25 cellular contexts compared by ENCODE assay signal in genomic region chr2:133442393-133442792, GRCh38.
"Had no signal": no experiment of that assay in that cellular context is flagged by ENCODE, and none has a peak within 500 bp of the region (broad histone marks: within the 10 kb centered on the region; RNA-seq: fewer than 3 reads in every experiment).

No MANE protein-coding gene starts in this region.

- H3K4me3 ChIP-seq: dorsolateral prefrontal cortex, gastrocnemius medialis, lung, pancreas, sigmoid colon, thoracic aorta, tibial nerve, upper lobe of left lung had no signal

- H3K4me1 ChIP-seq: gastrocnemius medialis, sigmoid colon, upper lobe of left lung had no signal

- H3K27me3 Mint-ChIP-seq: stimulated activated naive B cell treated with anti-CD40 and anti-IgM and Interleukin-4, amounts not matched to agents 10 μg/mL and 1 μg/mL and 100 μg/mL, for 72 hours; stimulated activated naive CD8-positive, alpha-beta T cell treated with anti-CD3 and anti-CD28 coated beads, Interleukin-15, Interleukin-2, amounts not matched to agents 100 ng/mL and 50 ng/mL, for 24 hours had no signal

- ATAC-seq: esophagus mucosa; gastrocnemius medialis; left lobe of liver; natural killer cell; pancreas; stimulated activated naive B cell treated with anti-CD40 and anti-IgM and Interleukin-4, amounts not matched to agents 10 μg/mL and 1 μg/mL and 100 μg/mL, for 72 hours had no signal

- DNase-seq: dorsolateral prefrontal cortex; effector CD4-positive, alpha-beta T cell; endodermal cell; foreskin fibroblast; gastrocnemius medialis; head of caudate nucleus; kidney; natural killer cell; pancreas; sigmoid colon; stimulated activated CD4-positive, alpha-beta T cell treated with anti-CD3 and anti-CD28 coated beads, Interleukin-2, amount 100 ng/mL, for 24 hours; stimulated activated CD4-positive, alpha-beta T cell treated with anti-CD3 and anti-CD28 coated beads, Interleukin-4, amount 100 ng/mL, for 24 hours; stimulated activated naive B cell treated with anti-CD40 and anti-IgM and Interleukin-4, amounts not matched to agents 10 μg/mL and 1 μg/mL and 100 μg/mL, for 72 hours; upper lobe of left lung had no signal

- H3K9me3 Mint-ChIP-seq: endodermal cell; stimulated activated naive CD8-positive, alpha-beta T cell treated with anti-CD3 and anti-CD28 coated beads, Interleukin-15, Interleukin-2, amounts not matched to agents 100 ng/mL and 50 ng/mL, for 24 hours had no signal

- H3K36me3 ChIP-seq: gastrocnemius medialis, neutrophil, pancreas, sigmoid colon, thoracic aorta, tibial nerve, upper lobe of left lung had no signal

- H3K9me3 ChIP-seq: gastrocnemius medialis, neutrophil, pancreas, sigmoid colon, thoracic aorta, tibial nerve, upper lobe of left lung had no signal

- H3K4me3 Mint-ChIP-seq: endodermal cell; memory B cell; natural killer cell; stimulated activated naive B cell treated with anti-CD40 and anti-IgM and Interleukin-4, amounts not matched to agents 10 μg/mL and 1 μg/mL and 100 μg/mL, for 72 hours; stimulated activated naive CD8-positive, alpha-beta T cell treated with anti-CD3 and anti-CD28 coated beads, Interleukin-15, Interleukin-2, amounts not matched to agents 100 ng/mL and 50 ng/mL, for 24 hours had no signal

- H3K36me3 Mint-ChIP-seq: memory B cell; natural killer cell; stimulated activated naive B cell treated with anti-CD40 and anti-IgM and Interleukin-4, amounts not matched to agents 10 μg/mL and 1 μg/mL and 100 μg/mL, for 72 hours had no signal

- FAIRE-seq: colon, kidney, pancreas, urothelium cell line had no signal

- H3K27ac Mint-ChIP-seq: endodermal cell; memory B cell; natural killer cell; stimulated activated naive B cell treated with anti-CD40 and anti-IgM and Interleukin-4, amounts not matched to agents 10 μg/mL and 1 μg/mL and 100 μg/mL, for 72 hours; stimulated activated naive CD8-positive, alpha-beta T cell treated with anti-CD3 and anti-CD28 coated beads, Interleukin-15, Interleukin-2, amounts not matched to agents 100 ng/mL and 50 ng/mL, for 24 hours had no signal

- H3K27me3 ChIP-seq: gastrocnemius medialis, neutrophil, pancreas, sigmoid colon, tibial nerve, upper lobe of left lung had no signal

- H3K4me1 Mint-ChIP-seq: memory B cell; natural killer cell; stimulated activated naive B cell treated with anti-CD40 and anti-IgM and Interleukin-4, amounts not matched to agents 10 μg/mL and 1 μg/mL and 100 μg/mL, for 72 hours had no signal

- H3K27ac ChIP-seq: dorsolateral prefrontal cortex, epithelial cell of prostate, gastrocnemius medialis, neutrophil, pancreas, sigmoid colon, thoracic aorta, tibial nerve, upper lobe of left lung had no signal
